In the genomic region with DNA sequence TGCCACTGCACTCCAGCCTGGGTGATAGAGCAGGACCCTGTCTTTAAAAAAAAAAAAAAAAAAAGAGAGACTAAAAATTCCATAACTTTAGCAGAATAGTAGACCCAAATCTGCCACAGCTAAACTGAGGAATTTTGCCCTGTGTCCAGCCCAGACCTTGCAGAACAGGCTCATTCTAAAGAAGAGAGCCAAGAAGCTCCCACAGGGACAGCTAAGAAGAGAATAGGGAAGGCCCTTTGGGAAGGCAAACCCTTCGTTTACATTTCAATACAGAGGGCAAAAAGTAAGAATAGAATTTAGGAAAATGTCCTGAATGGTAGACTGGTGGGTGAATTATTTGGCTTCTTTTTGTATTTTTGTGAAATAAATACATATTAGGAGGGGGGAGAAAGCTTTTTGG, we compare ENCODE assay signal across 3 cellular contexts.
TF ChIP-seq lines count a peak whose summit lies in the region.

No MANE protein-coding gene starts in this region.

TF ChIP-seq in SK-N-SH, 30 proteins besides CTCF, POLR2A, EP300 and RAD21:
- TF ChIP-seq RCOR1 (IDR thresholded peaks at IDR 0.05; ENCODE audit: low read length) (no peak), TCF12 (IDR thresholded peaks at IDR 0.05) (no peak), ZBTB33 (IDR thresholded peaks at IDR 0.05; ENCODE audit: borderline replicate concordance, low read depth) (no peak), FOSL2 (IDR thresholded peaks at IDR 0.05; ENCODE audit: borderline replicate concordance, low read depth) (no peak), JUND (IDR thresholded peaks at IDR 0.05) (no peak), POLR2AphosphoS5 (IDR thresholded peaks at IDR 0.05; ENCODE audit: low read depth, low read length) (no peak)
TF ChIP-seq in SK-N-SH: peak in this region for 0.

TF ChIP-seq in SK-N-SH treated with all-trans-retinoic acid at 6 μM for 48 hours, 23 proteins besides CTCF, POLR2A, EP300 and RAD21:
- TF ChIP-seq TOX (CRISPR knock-in tag; IDR thresholded peaks at IDR 0.05; ENCODE audit: borderline replicate concordance), result no peak

TF ChIP-seq in IMR-90, 13 proteins besides CTCF, POLR2A, EP300 and RAD21:
- TF ChIP-seq NFE2L2 (IDR thresholded peaks at IDR 0.05; ENCODE audit: low read depth, low read length), result no peak
- no peak for TF ChIP-seq RCOR1 (IDR thresholded peaks at IDR 0.05; ENCODE audit: insufficient replicate concordance, low read length)
- TF ChIP-seq CEBPB (IDR thresholded peaks at IDR 0.05; ENCODE audit: low read depth, low read length), result no peak
- no peak for TF ChIP-seq SMC3 (IDR thresholded peaks at IDR 0.05; ENCODE audit: low read depth, low read length)
- TF ChIP-seq FOS (IDR thresholded peaks at IDR 0.05; ENCODE audit: low read depth, low read length), result no peak
- TF ChIP-seq RFX5 (IDR thresholded peaks at IDR 0.05; ENCODE audit: low read depth, low read length), result no peak
- no peak for TF ChIP-seq BHLHE40 (IDR thresholded peaks at IDR 0.05; ENCODE audit: low read depth, low read length)
- no peak for TF ChIP-seq MXI1 (IDR thresholded peaks at IDR 0.05; ENCODE audit: borderline replicate concordance, low read depth, low read length)
- TF ChIP-seq ELK1 (IDR thresholded peaks at IDR 0.05; ENCODE audit: borderline replicate concordance, low read depth, low read length), result no peak
- TF ChIP-seq CHD1 (IDR thresholded peaks at IDR 0.05; ENCODE audit: low read depth, low read length), result no peak
- TF ChIP-seq, protein P1, sequence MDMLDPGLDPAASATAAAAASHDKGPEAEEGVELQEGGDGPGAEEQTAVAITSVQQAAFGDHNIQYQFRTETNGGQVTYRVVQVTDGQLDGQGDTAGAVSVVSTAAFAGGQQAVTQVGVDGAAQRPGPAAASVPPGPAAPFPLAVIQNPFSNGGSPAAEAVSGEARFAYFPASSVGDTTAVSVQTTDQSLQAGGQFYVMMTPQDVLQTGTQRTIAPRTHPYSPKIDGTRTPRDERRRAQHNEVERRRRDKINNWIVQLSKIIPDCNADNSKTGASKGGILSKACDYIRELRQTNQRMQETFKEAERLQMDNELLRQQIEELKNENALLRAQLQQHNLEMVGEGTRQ (IDR thresholded peaks at IDR 0.05; ENCODE audit: low read depth, low read length), result no peak
- no peak for TF ChIP-seq MAFK (IDR thresholded peaks at IDR 0.05; ENCODE audit: low read depth, low read length)
- TF ChIP-seq MAZ (IDR thresholded peaks at IDR 0.05; ENCODE audit: borderline replicate concordance, low read depth, low read length), result no peak
